In the genomic region with DNA sequence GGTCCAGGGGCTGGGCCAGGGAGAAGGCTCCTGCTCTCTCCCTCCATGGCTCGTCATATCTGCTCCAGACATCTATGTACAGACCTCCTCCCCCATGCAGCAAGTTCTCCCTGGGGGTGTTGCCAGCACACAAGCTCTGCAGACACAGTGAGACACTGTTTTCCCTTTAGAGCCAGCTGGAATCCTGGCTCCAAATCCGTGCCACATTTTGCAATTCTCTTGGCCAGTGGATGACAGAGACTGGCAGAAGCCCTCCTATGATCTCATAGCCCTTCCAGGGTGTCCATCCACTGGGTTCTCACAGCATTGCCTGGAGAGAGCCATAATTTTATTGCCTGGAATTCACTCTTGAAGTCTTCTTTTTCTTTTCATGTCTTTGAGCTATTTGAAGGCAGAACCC, we compare ENCODE assay signal across 8 cellular contexts.
DNase-seq lines count a peak whose midpoint lies in the region; ATAC-seq and TF ChIP-seq lines count a peak whose summit lies in the region.
"Had no signal": no experiment of that assay in that cellular context is flagged by ENCODE, and none has a peak within 500 bp of the region (broad histone marks: within the 10 kb centered on the region; RNA-seq: fewer than 3 reads in every experiment).

No MANE protein-coding gene starts in this region.

- H3K4me1 ChIP-seq in GM23338 (ENCODE audit: insufficient read depth) (no peaks in the 10 kb centered on the region), smooth muscle cell (ENCODE audit: low read depth) (peaks cover 8% of the 10 kb centered on the region)
- H3K4me1 ChIP-seq: stomach had no signal

- 12% methylated on average over 2 of the region's 2 CpGs for WGBS in smooth muscle cell (ENCODE audit: low lambda C conversion rate)

- no peaks in the 10 kb centered on the region for H3F3A ChIP-seq in GM23338 (replicated peaks; ENCODE audit: low read depth)
- H3F3A ChIP-seq in smooth muscle cell (ENCODE audit: low read depth), result peaks cover 4% of the 10 kb centered on the region

- CTCF ChIA-PET in WTC11 (lab: Charles Lee), result interaction anchor here (0.5 to 1.0 kb wide), 2 partner anchors 60 to 1850 kb away, joined by 3 to 4 read pairs; no protein-coding TSS in a partner anchor

- H3K27me3 ChIP-seq in GM23338 (ENCODE audit: insufficient read depth), result no peaks in the 10 kb centered on the region
- no peaks in the 10 kb centered on the region for H3K27me3 ChIP-seq in smooth muscle cell (ENCODE audit: low read depth)
- H3K27me3 ChIP-seq: stomach had no signal

- no peak overlapping the region for H3K9ac ChIP-seq in smooth muscle cell (ENCODE audit: low read depth)

- H3K4me3 Mint-ChIP-seq in GM23338 (no peak overlapping the region), WTC11 (no peak overlapping the region)

- peak; percentile 59 for ATAC-seq in GM23338
- ATAC-seq in WTC11, result peak; percentile 43; the same call in 1 of the 2 replicates
- peak; percentile 81 for ATAC-seq in left ventricle myocardium superior

- H3K27ac Mint-ChIP-seq in GM23338, result no peak overlapping the region
- no peak overlapping the region for H3K27ac Mint-ChIP-seq in WTC11

- no peaks in the 10 kb centered on the region for H4K20me1 ChIP-seq in GM23338 (replicated peaks; ENCODE audit: insufficient read depth)
- H4K20me1 ChIP-seq in smooth muscle cell (ENCODE audit: low read depth), result no peaks in the 10 kb centered on the region

- POLR2A ChIA-PET in WTC11 (lab: Charles Lee), result interaction anchor here (1.3 kb wide), 1 partner anchor 204 kb away, joined by 3 read pairs; the partner anchor contains the start of gene TLE3

- intact Hi-C loops in left ventricle myocardium superior (cut with micrococcal nuclease), result no loop called here

- H3K79me2 ChIP-seq in GM23338 (replicated peaks; ENCODE audit: insufficient read depth) (no peaks in the 10 kb centered on the region), smooth muscle cell (ENCODE audit: low read depth) (no peaks in the 10 kb centered on the region)

- H3K4me3 ChIP-seq in GM23338 (no peak overlapping the region), smooth muscle cell (no peak overlapping the region)
- H3K4me3 ChIP-seq: stomach had no signal

- 0 out of 2 replicates have a peak overlapping the region, but pooled peaks have one; percentile 32 for H2AFZ ChIP-seq in GM23338
- H2AFZ ChIP-seq in smooth muscle cell (ENCODE audit: low read depth), result no peak overlapping the region

- H3K9me3 Mint-ChIP-seq in GM23338, result no peaks in the 10 kb centered on the region; the same call in 2 of the 3 replicates
- peaks cover 10% of the 10 kb centered on the region for H3K9me3 Mint-ChIP-seq in WTC11

- peaks cover 15% of the 10 kb centered on the region for H3K9me2 ChIP-seq in GM23338 (ENCODE audit: insufficient read depth)

- DNase-seq in GM23338 (ENCODE audit: low spot score) (peak; percentile 28), WTC11 (ENCODE audit: low spot score) (peak; percentile 30), left ventricle myocardium superior (peak; percentile 46), smooth muscle cell (lab: John Stamatoyannopoulos, UW; ENCODE audit: unreplicated experiment) (peak; percentile 8), cortex of kidney (lab: John Stamatoyannopoulos, UW) (no peak), NCI-H1694 (lab: John Stamatoyannopoulos, UW) (no peak)
- DNase-seq in activated CD8-positive, alpha-beta memory T cell treated with anti-CD3 and anti-CD28 coated beads for 24 hours, result no peak
- DNase-seq: stomach had no signal

- TF ChIP-seq CTCF in GM23338 (conservative IDR thresholded peaks at IDR 0.05; ENCODE audit: low read depth in 2 of 2), result no peak
- no peak for TF ChIP-seq CTCF in WTC11 (IDR thresholded peaks at IDR 0.05)
- no peak for TF ChIP-seq CTCF in smooth muscle cell (IDR thresholded peaks at IDR 0.05; ENCODE audit: borderline replicate concordance, insufficient read depth, poor library complexity, severe bottlenecking)

- peaks cover 2% of the 10 kb centered on the region; the same call in 1 of the 3 replicates for H3K4me1 Mint-ChIP-seq in GM23338
- H3K4me1 Mint-ChIP-seq in WTC11, result peaks cover 13% of the 10 kb centered on the region

- H3K36me3 ChIP-seq in GM23338 (ENCODE audit: insufficient read depth), result no peaks in the 10 kb centered on the region
- no peaks in the 10 kb centered on the region for H3K36me3 ChIP-seq in smooth muscle cell (ENCODE audit: low read depth)
- H3K36me3 ChIP-seq: stomach had no signal

- no peaks in the 10 kb centered on the region for H3K9me3 ChIP-seq in smooth muscle cell (replicated peaks; ENCODE audit: low read depth)
- H3K9me3 ChIP-seq: stomach had no signal

- H3K27me3 Mint-ChIP-seq in GM23338 (ENCODE audit: insufficient read depth, low read depth, poor library complexity), result peaks cover 2% of the 10 kb centered on the region
- peaks cover 10% of the 10 kb centered on the region for H3K27me3 Mint-ChIP-seq in WTC11 (ENCODE audit: low read depth)

- H3K36me3 Mint-ChIP-seq in GM23338 (ENCODE audit: low read depth) (no peaks in the 10 kb centered on the region), WTC11 (no peaks in the 10 kb centered on the region; the same call in 1 of the 2 replicates)

- no peak overlapping the region for H3K4me2 ChIP-seq in GM23338
- peak overlapping the region; percentile 42 for H3K4me2 ChIP-seq in smooth muscle cell

- no peak overlapping the region for H3K27ac ChIP-seq in GM23338 (ENCODE audit: low read depth)
- H3K27ac ChIP-seq in smooth muscle cell (ENCODE audit: low read depth), result peak overlapping the region; percentile 12
- H3K27ac ChIP-seq: stomach had no signal

TF ChIP-seq in GM23338, 12 proteins besides CTCF, POLR2A, EP300 and RAD21 (continues in another document):
- TF ChIP-seq EZH2 (IDR thresholded peaks at IDR 0.05; ENCODE audit: low read depth, unreplicated experiment) (no peak), CREB1 (CRISPR knock-in tag; IDR thresholded peaks at IDR 0.05; ENCODE audit: low read depth) (no peak), EZH2phosphoT487 (IDR thresholded peaks at IDR 0.05; ENCODE audit: unreplicated experiment) (no peak), ZNF114 (CRISPR knock-in tag; IDR thresholded peaks at IDR 0.05) (no peak), ZNF331 (CRISPR knock-in tag; IDR thresholded peaks at IDR 0.05; ENCODE audit: low read depth) (no peak), JUNB (IDR thresholded peaks at IDR 0.05; ENCODE audit: unreplicated experiment) (no peak)
- TF ChIP-seq, protein P1, sequence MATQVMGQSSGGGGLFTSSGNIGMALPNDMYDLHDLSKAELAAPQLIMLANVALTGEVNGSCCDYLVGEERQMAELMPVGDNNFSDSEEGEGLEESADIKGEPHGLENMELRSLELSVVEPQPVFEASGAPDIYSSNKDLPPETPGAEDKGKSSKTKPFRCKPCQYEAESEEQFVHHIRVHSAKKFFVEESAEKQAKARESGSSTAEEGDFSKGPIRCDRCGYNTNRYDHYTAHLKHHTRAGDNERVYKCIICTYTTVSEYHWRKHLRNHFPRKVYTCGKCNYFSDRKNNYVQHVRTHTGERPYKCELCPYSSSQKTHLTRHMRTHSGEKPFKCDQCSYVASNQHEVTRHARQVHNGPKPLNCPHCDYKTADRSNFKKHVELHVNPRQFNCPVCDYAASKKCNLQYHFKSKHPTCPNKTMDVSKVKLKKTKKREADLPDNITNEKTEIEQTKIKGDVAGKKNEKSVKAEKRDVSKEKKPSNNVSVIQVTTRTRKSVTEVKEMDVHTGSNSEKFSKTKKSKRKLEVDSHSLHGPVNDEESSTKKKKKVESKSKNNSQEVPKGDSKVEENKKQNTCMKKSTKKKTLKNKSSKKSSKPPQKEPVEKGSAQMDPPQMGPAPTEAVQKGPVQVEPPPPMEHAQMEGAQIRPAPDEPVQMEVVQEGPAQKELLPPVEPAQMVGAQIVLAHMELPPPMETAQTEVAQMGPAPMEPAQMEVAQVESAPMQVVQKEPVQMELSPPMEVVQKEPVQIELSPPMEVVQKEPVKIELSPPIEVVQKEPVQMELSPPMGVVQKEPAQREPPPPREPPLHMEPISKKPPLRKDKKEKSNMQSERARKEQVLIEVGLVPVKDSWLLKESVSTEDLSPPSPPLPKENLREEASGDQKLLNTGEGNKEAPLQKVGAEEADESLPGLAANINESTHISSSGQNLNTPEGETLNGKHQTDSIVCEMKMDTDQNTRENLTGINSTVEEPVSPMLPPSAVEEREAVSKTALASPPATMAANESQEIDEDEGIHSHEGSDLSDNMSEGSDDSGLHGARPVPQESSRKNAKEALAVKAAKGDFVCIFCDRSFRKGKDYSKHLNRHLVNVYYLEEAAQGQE (IDR thresholded peaks at IDR 0.05; ENCODE audit: unreplicated experiment), result no peak

TF ChIP-seq in WTC11, 78 proteins besides CTCF, POLR2A, EP300 and RAD21:
- TF ChIP-seq, protein P2, sequence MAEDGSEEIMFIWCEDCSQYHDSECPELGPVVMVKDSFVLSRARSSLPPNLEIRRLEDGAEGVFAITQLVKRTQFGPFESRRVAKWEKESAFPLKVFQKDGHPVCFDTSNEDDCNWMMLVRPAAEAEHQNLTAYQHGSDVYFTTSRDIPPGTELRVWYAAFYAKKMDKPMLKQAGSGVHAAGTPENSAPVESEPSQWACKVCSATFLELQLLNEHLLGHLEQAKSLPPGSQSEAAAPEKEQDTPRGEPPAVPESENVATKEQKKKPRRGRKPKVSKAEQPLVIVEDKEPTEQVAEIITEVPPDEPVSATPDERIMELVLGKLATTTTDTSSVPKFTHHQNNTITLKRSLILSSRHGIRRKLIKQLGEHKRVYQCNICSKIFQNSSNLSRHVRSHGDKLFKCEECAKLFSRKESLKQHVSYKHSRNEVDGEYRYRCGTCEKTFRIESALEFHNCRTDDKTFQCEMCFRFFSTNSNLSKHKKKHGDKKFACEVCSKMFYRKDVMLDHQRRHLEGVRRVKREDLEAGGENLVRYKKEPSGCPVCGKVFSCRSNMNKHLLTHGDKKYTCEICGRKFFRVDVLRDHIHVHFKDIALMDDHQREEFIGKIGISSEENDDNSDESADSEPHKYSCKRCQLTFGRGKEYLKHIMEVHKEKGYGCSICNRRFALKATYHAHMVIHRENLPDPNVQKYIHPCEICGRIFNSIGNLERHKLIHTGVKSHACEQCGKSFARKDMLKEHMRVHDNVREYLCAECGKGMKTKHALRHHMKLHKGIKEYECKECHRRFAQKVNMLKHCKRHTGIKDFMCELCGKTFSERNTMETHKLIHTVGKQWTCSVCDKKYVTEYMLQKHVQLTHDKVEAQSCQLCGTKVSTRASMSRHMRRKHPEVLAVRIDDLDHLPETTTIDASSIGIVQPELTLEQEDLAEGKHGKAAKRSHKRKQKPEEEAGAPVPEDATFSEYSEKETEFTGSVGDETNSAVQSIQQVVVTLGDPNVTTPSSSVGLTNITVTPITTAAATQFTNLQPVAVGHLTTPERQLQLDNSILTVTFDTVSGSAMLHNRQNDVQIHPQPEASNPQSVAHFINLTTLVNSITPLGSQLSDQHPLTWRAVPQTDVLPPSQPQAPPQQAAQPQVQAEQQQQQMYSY (CRISPR knock-in tag; IDR thresholded peaks at IDR 0.05), result peak; percentile 97
- no peak for TF ChIP-seq TEAD4 (CRISPR knock-in tag; IDR thresholded peaks at IDR 0.05)
- TF ChIP-seq CBFB (CRISPR knock-in tag; IDR thresholded peaks at IDR 0.05; ENCODE audit: low read depth), result 0 out of 2 replicates have a peak, but pooled peaks have one; percentile 20

Comparison
In these comparisons a context has a peak if more than half of its experiments do, and no peak if none do; other contexts are left out.
1. DNase-seq: peak in GM23338 (single experiment), WTC11 (single experiment), left ventricle myocardium superior (single experiment) and smooth muscle cell (single experiment); none in cortex of kidney (single experiment), NCI-H1694 (single experiment) and activated CD8-positive, alpha-beta memory T cell treated with anti-CD3 and anti-CD28 coated beads for 24 hours (single experiment).
2. Peak in every context shown above with its lines, with median percentiles within 50 percentile points of each other: ATAC-seq.